ENCODE assay signal across 27 cellular contexts in the genomic region with DNA sequence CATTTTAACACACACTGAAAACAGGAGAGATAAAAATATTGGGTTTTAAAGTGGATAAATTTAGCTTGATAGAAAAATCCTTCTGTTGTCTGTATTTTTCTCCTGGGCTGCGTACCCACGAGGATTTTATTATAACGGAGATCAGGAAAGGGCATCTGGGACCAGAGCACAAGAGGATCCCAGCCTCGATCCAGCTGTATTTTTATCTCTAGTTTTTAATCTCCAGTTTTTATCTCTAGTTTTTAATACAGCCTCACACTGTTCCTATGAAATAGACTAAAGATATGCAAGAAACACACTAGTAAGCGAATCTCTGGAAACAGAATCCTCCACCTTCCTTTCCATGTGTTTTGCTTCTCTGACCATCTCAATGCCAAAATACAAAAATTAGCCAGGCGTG.
"Had no signal": no experiment of that assay in that cellular context is flagged by ENCODE, and none has a peak within 500 bp of the region (broad histone marks: within the 10 kb centered on the region; RNA-seq: fewer than 3 reads in every experiment).

No MANE protein-coding gene starts in this region.

- H3K27me3 ChIP-seq: suprapubic skin, testis, thyroid gland, tibial nerve, transverse colon, upper lobe of left lung, upper lobe of right lung, uterus, vagina had no signal

- H3K4me3 ChIP-seq: stomach, suprapubic skin, testis, thoracic aorta, thyroid gland, tibial artery, tibial nerve, transverse colon, upper lobe of left lung, upper lobe of right lung, uterus, vagina had no signal

- H3K36me3 ChIP-seq: stomach, suprapubic skin, thoracic aorta, thyroid gland, tibial artery, tibial nerve, transverse colon, upper lobe of left lung, upper lobe of right lung, uterus, vagina had no signal

- H3K4me1 Mint-ChIP-seq: stimulated activated effector memory CD8-positive, alpha-beta T cell treated with anti-CD3 and anti-CD28 coated beads, Interleukin-12 subunit alpha, Interleukin-12 subunit beta, amount 100 ng/mL, for 72 hours had no signal

- H3K27me3 Mint-ChIP-seq: stimulated activated naive CD8-positive, alpha-beta T cell treated with anti-CD3 and anti-CD28 coated beads, Interleukin-15, amount 100 ng/mL, for 72 hours; stimulated activated naive CD8-positive, alpha-beta T cell treated with anti-CD3 and anti-CD28 coated beads, Interleukin-15, Interleukin-2, amounts not matched to agents 100 ng/mL and 50 ng/mL, for 24 hours had no signal

- H3K9me3 Mint-ChIP-seq: stimulated activated effector memory CD8-positive, alpha-beta T cell treated with anti-CD3 and anti-CD28 coated beads, Interleukin-12 subunit alpha, Interleukin-12 subunit beta, amount 100 ng/mL, for 72 hours; stimulated activated naive B cell treated with anti-CD40 and anti-IgM and Interleukin-4, amounts not matched to agents 10 μg/mL and 1 μg/mL and 100 μg/mL, for 72 hours; stimulated activated naive CD8-positive, alpha-beta T cell treated with anti-CD3 and anti-CD28 coated beads, Interleukin-15, amount 100 ng/mL, for 72 hours; stimulated activated naive CD8-positive, alpha-beta T cell treated with anti-CD3 and anti-CD28 coated beads, Interleukin-15, Interleukin-2, amounts not matched to agents 100 ng/mL and 50 ng/mL, for 24 hours had no signal

- H3K4me3 Mint-ChIP-seq: stimulated activated effector memory CD8-positive, alpha-beta T cell treated with anti-CD3 and anti-CD28 coated beads, Interleukin-12 subunit alpha, Interleukin-12 subunit beta, amount 100 ng/mL, for 72 hours; stimulated activated memory B cell treated with anti-CD40 and anti-IgM and Interleukin-4, amounts not matched to agents 10 μg/mL and 1 μg/mL and 100 μg/mL, for 72 hours; stimulated activated naive B cell treated with anti-CD40 and anti-IgM and Interleukin-4, amounts not matched to agents 10 μg/mL and 1 μg/mL and 100 μg/mL, for 72 hours; stimulated activated naive CD8-positive, alpha-beta T cell treated with anti-CD3 and anti-CD28 coated beads, Interleukin-15, amount 100 ng/mL, for 72 hours; stimulated activated naive CD8-positive, alpha-beta T cell treated with anti-CD3 and anti-CD28 coated beads, Interleukin-15, Interleukin-2, amounts not matched to agents 100 ng/mL and 50 ng/mL, for 24 hours had no signal

- H3K9me3 ChIP-seq: stomach, suprapubic skin, testis, thoracic aorta, thyroid gland, tibial artery, tibial nerve, transverse colon, upper lobe of left lung, upper lobe of right lung, uterus, vagina had no signal

- ATAC-seq: stimulated activated effector memory CD8-positive, alpha-beta T cell treated with anti-CD3 and anti-CD28 coated beads, Interleukin-12 subunit alpha, Interleukin-12 subunit beta, amount 100 ng/mL, for 72 hours; stimulated activated memory B cell treated with anti-CD40 and anti-IgM and Interleukin-4, amounts not matched to agents 10 μg/mL and 1 μg/mL and 100 μg/mL, for 72 hours; stimulated activated naive B cell treated with anti-CD40 and anti-IgM and Interleukin-4, amounts not matched to agents 10 μg/mL and 1 μg/mL and 100 μg/mL, for 72 hours; stimulated activated naive CD8-positive, alpha-beta T cell treated with anti-CD3 and anti-CD28 coated beads, Interleukin-15, amount 100 ng/mL, for 72 hours; stimulated activated naive CD8-positive, alpha-beta T cell treated with anti-CD3 and anti-CD28 coated beads, Interleukin-15, Interleukin-2, amounts not matched to agents 100 U/mL and 50 U/mL, for 24 hours; upper lobe of right lung had no signal

- H3K27ac Mint-ChIP-seq: stimulated activated effector memory CD8-positive, alpha-beta T cell treated with anti-CD3 and anti-CD28 coated beads, Interleukin-12 subunit alpha, Interleukin-12 subunit beta, amount 100 ng/mL, for 72 hours; stimulated activated memory B cell treated with anti-CD40 and anti-IgM and Interleukin-4, amounts not matched to agents 10 μg/mL and 1 μg/mL and 100 μg/mL, for 72 hours; stimulated activated naive B cell treated with anti-CD40 and anti-IgM and Interleukin-4, amounts not matched to agents 10 μg/mL and 1 μg/mL and 100 μg/mL, for 72 hours; stimulated activated naive CD8-positive, alpha-beta T cell treated with anti-CD3 and anti-CD28 coated beads, Interleukin-15, amount 100 ng/mL, for 72 hours; stimulated activated naive CD8-positive, alpha-beta T cell treated with anti-CD3 and anti-CD28 coated beads, Interleukin-15, Interleukin-2, amounts not matched to agents 100 ng/mL and 50 ng/mL, for 24 hours had no signal

- DNase-seq: stimulated activated CD4-positive, alpha-beta T cell treated with anti-CD3 and anti-CD28 coated beads, Interleukin-2, amount 100 ng/mL, for 48 hours; stimulated activated CD4-positive, alpha-beta T cell treated with anti-CD3 and anti-CD28 coated beads, Interleukin-4, amount 100 ng/mL, for 1 hour; stimulated activated CD4-positive, alpha-beta T cell treated with anti-CD3 and anti-CD28 coated beads, Interleukin-4, amount 100 ng/mL, for 24 hours; stimulated activated CD4-positive, alpha-beta T cell treated with anti-CD3 and anti-CD28 coated beads, Interleukin-4, amount 100 ng/mL, for 4 hours; stimulated activated CD8-positive, alpha-beta memory T cell treated with anti-CD3 and anti-CD28 coated beads, Interleukin-4, amount 100 ng/mL, for 48 hours; stimulated activated naive B cell treated with anti-CD40 and anti-IgM and Interleukin-4, amounts not matched to agents 10 μg/mL and 1 μg/mL and 100 μg/mL, for 72 hours; stimulated activated naive CD4-positive, alpha-beta T cell; stimulated activated naive CD4-positive, alpha-beta T cell treated with Interleukin-2 at 50 U/mL for 16 hours; stimulated activated naive CD8-positive, alpha-beta T cell treated with anti-CD3 and anti-CD28 coated beads, Interleukin-15, amount 100 ng/mL, for 72 hours; stimulated activated naive CD8-positive, alpha-beta T cell treated with anti-CD3 and anti-CD28 coated beads, Interleukin-15, Interleukin-2, amounts not matched to agents 100 U/mL and 50 U/mL, for 24 hours; stomach; substantia nigra; testis; thyroid gland; tibial artery; transverse colon; trophoblast cell; upper lobe of left lung; upper lobe of right lung; uterus had no signal

- H3K27ac ChIP-seq: stomach, suprapubic skin, testis, thoracic aorta, thyroid gland, tibial artery, tibial nerve, transverse colon, upper lobe of left lung, upper lobe of right lung, uterus, vagina had no signal

- H3K36me3 Mint-ChIP-seq: stimulated activated effector memory CD8-positive, alpha-beta T cell treated with anti-CD3 and anti-CD28 coated beads, Interleukin-12 subunit alpha, Interleukin-12 subunit beta, amount 100 ng/mL, for 72 hours; stimulated activated memory B cell treated with anti-CD40 and anti-IgM and Interleukin-4, amounts not matched to agents 10 μg/mL and 1 μg/mL and 100 μg/mL, for 72 hours; stimulated activated naive B cell treated with anti-CD40 and anti-IgM and Interleukin-4, amounts not matched to agents 10 μg/mL and 1 μg/mL and 100 μg/mL, for 72 hours had no signal
